In the genomic region with DNA sequence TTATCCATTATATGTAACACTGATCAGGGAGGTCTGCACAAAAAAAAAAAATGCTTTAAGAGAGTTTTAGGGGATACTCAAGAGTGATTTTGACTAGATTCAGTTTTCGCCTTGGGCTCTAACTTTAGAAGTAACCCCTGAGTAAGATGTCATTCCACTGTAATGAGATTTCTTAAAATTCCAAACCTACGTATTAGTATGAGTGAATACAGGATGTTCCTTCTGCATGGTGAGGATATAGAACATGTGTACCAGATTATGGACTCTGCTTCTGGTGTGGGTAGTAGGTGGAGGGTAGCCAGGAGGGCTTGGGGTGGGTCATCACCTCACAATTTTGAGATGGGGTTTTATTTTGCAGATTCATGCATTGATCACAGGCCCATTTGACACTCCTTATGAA, we compare ENCODE assay signal across 22 cellular contexts. TPM values are rescaled to one million over a fixed set of nuclear protein-coding genes. Genes with fewer than 3 reads are reported as not detected.
DNase-seq lines count a peak whose midpoint lies in the region; ATAC-seq and TF ChIP-seq lines count a peak whose summit lies in the region.
"Had no signal": no experiment of that assay in that cellular context is flagged by ENCODE, and none has a peak within 500 bp of the region (broad histone marks: within the 10 kb centered on the region; RNA-seq: fewer than 3 reads in every experiment).

No MANE protein-coding gene starts in this region.

- no TSS peak for BruUV-seq in MCF 10A (replicated peaks; lab: Mats Ljungman, UMichigan)

- H3K23ac ChIP-seq in mesenchymal stem cell (ENCODE audit: low read length in 2 of 2) = no peak overlapping the region

- H3K4me1 Mint-ChIP-seq in MCF 10A (ENCODE audit: insufficient read depth, unreplicated experiment) (peaks cover 51% of the 10 kb centered on the region), activated B cell treated with CpG ODN at 0.5 μM for 24 hours (peaks cover 78% of the 10 kb centered on the region)

- DNase-seq in MCF 10A (ENCODE audit: unreplicated experiment) = no peak
- DNase-seq in breast epithelium (ENCODE audit: low spot score in 2 of 2) = no peak
- no peak for DNase-seq in activated B cell treated with CpG ODN at 0.5 μM for 24 hours
- DNase-seq in mesenchymal stem cell = no peak
- DNase-seq in CD1c-positive myeloid dendritic cell (ENCODE audit: extremely low spot score) = no peak
- DNase-seq: activated CD4-positive, alpha-beta T cell treated with anti-CD3 and anti-CD28 coated beads, Interleukin-2, amount 50 U/mL, for 48 hours; activated effector memory CD4-positive, alpha-beta T cell treated with anti-CD3 and anti-CD28 coated beads, Interleukin-2, amount 50 U/mL, for 16 hours; body of pancreas; cortex of kidney; DMS153; H9; left cardiac atrium; MV-4-11; NCI-H2029; NCI-H524; occipital lobe had no signal

- no peak overlapping the region for H4K8ac ChIP-seq in mesenchymal stem cell (ENCODE audit: low read length)

- H3K36me3 Mint-ChIP-seq in MCF 10A (ENCODE audit: insufficient read depth, unreplicated experiment) = peaks cover 78% of the 10 kb centered on the region
- peaks cover 76% of the 10 kb centered on the region for H3K36me3 Mint-ChIP-seq in activated B cell treated with CpG ODN at 0.5 μM for 24 hours (ENCODE audit: low read depth)

- no peak for TF ChIP-seq CTCF in MCF 10A (IDR thresholded peaks at IDR 0.05; ENCODE audit: unreplicated experiment)
- no peak for TF ChIP-seq CTCF in breast epithelium (IDR thresholded peaks at IDR 0.05)
- no peak for TF ChIP-seq CTCF in activated B cell treated with CpG ODN at 0.5 μM for 24 hours (IDR thresholded peaks at IDR 0.05)

- CTCF ChIA-PET in MCF 10A (lab: Yijun Ruan, JAX) (no interaction called here), activated B cell treated with CpG ODN at 0.5 μM for 24 hours (lab: Charles Lee) (no interaction called here)

- H3K9ac ChIP-seq in mesenchymal stem cell (ENCODE audit: low read length) = peak overlapping the region; percentile 100

- no peak overlapping the region for H2BK12ac ChIP-seq in mesenchymal stem cell (ENCODE audit: low read length in 2 of 2)

- POLR2A ChIA-PET in MCF 10A (lab: Yijun Ruan, JAX) (no interaction called here), activated B cell treated with CpG ODN at 0.5 μM for 24 hours (lab: Charles Lee) (no interaction called here)

- H2AK5ac ChIP-seq in mesenchymal stem cell (ENCODE audit: low read length, severe bottlenecking) = no peak overlapping the region

- H3K4me3 ChIP-seq in breast epithelium = no peak overlapping the region
- no peak overlapping the region for H3K4me3 ChIP-seq in mesenchymal stem cell (ENCODE audit: insufficient read depth in 1 of 2, low read depth in 1 of 2, low read length in 2 of 2)
- H3K4me3 ChIP-seq: body of pancreas had no signal

- H3K27me3 ChIP-seq in breast epithelium (no peaks in the 10 kb centered on the region), mesenchymal stem cell (ENCODE audit: control insufficient read depth in 1 of 2, insufficient read depth in 1 of 2, low read length in 2 of 2) (no peaks in the 10 kb centered on the region)
- H3K27me3 ChIP-seq: body of pancreas had no signal

- intact Hi-C loops in MCF 10A (cut with micrococcal nuclease) (no loop called here), breast epithelium (cut with DNase I; ENCODE audit: low total_unique reads) (no loop called here), activated B cell treated with CpG ODN at 0.5 μM for 24 hours (cut with micrococcal nuclease) (no loop called here)

- H3K27ac Mint-ChIP-seq in MCF 10A (ENCODE audit: low read depth, unreplicated experiment) (peak overlapping the region; percentile 59), activated B cell treated with CpG ODN at 0.5 μM for 24 hours (peak overlapping the region; percentile 92)

- H3K4me2 ChIP-seq in mesenchymal stem cell (ENCODE audit: low read length, poor library complexity, severe bottlenecking) = no peak overlapping the region

- no peak overlapping the region for H4K91ac ChIP-seq in mesenchymal stem cell (ENCODE audit: low read length)

- no peak overlapping the region for H2BK15ac ChIP-seq in mesenchymal stem cell (ENCODE audit: low read depth, poor library complexity, severe bottlenecking)

- no peak overlapping the region for H3K18ac ChIP-seq in mesenchymal stem cell (ENCODE audit: low read depth in 1 of 2, low read length in 2 of 2)

- H3K27me3 Mint-ChIP-seq in MCF 10A (ENCODE audit: insufficient read depth, unreplicated experiment) (no peaks in the 10 kb centered on the region), activated B cell treated with CpG ODN at 0.5 μM for 24 hours (no peaks in the 10 kb centered on the region)

- H3K27ac ChIP-seq in breast epithelium = no peak overlapping the region
- no peak overlapping the region for H3K27ac ChIP-seq in mesenchymal stem cell (ENCODE audit: low read length, poor library complexity, severe bottlenecking)
- H3K27ac ChIP-seq: body of pancreas had no signal

- H3K36me3 ChIP-seq in breast epithelium (no peaks in the 10 kb centered on the region), mesenchymal stem cell (ENCODE audit: control insufficient read depth in 1 of 2, insufficient read depth in 2 of 2, low read depth in 1 of 2, low read length in 2 of 2) (peaks cover 27 to 52% of the 10 kb centered on the region in 2 experiments)

- TF ChIP-seq POLR2A in breast epithelium (IDR thresholded peaks at IDR 0.05) = no peak
- no peak for TF ChIP-seq POLR2A in GM18505 (IDR thresholded peaks at IDR 0.05; ENCODE audit: borderline replicate concordance, extremely low read depth, insufficient read depth, insufficient read length)

- H2BK5ac ChIP-seq in mesenchymal stem cell (ENCODE audit: low read depth, low read length, poor library complexity, severe bottlenecking) = no peak overlapping the region

- peaks cover 0 to 11% of the 10 kb centered on the region in 2 donors for H3K4me1 ChIP-seq in breast epithelium
- peaks cover 17% of the 10 kb centered on the region for H3K4me1 ChIP-seq in mesenchymal stem cell (ENCODE audit: control insufficient read depth, insufficient read depth, low read depth, low read length)

- no peak overlapping the region for H3K4me3 Mint-ChIP-seq in MCF 10A (ENCODE audit: unreplicated experiment)
- H3K4me3 Mint-ChIP-seq in activated B cell treated with CpG ODN at 0.5 μM for 24 hours = no peak overlapping the region
- H3K4me3 Mint-ChIP-seq: H9 had no signal

- peaks cover 2% of the 10 kb centered on the region for H3K79me1 ChIP-seq in mesenchymal stem cell (replicated peaks; ENCODE audit: low read length, poor library complexity, severe bottlenecking)

- no peak overlapping the region for H2AFZ ChIP-seq in mesenchymal stem cell (ENCODE audit: low read depth, low read length)

- ATAC-seq in activated B cell treated with CpG ODN at 0.5 μM for 24 hours (ENCODE audit: low read depth) = no peak
- ATAC-seq in GM21619 (IDR thresholded peaks at IDR 0.05; ENCODE audit: unreplicated experiment) = no peak
- no peak for ATAC-seq in GM18505 (IDR thresholded peaks at IDR 0.05; ENCODE audit: unreplicated experiment)
- ATAC-seq: body of pancreas, left cardiac atrium, sciatic nerve had no signal

- no peaks in the 10 kb centered on the region for H3K9me3 ChIP-seq in breast epithelium
- H3K9me3 ChIP-seq in mesenchymal stem cell (ENCODE audit: control insufficient read depth, low read length) = no peaks in the 10 kb centered on the region
- H3K9me3 ChIP-seq: body of pancreas had no signal

- H3K4ac ChIP-seq in mesenchymal stem cell (ENCODE audit: low read depth in 1 of 2, low read length in 2 of 2) = no peak overlapping the region

- H2BK120ac ChIP-seq in mesenchymal stem cell (ENCODE audit: low read depth, low read length) = no peak overlapping the region

- no peak overlapping the region for H3K14ac ChIP-seq in mesenchymal stem cell (ENCODE audit: low read length in 2 of 2)

- WGBS in mesenchymal stem cell = 100% methylated on average over 2 of the region's 2 CpGs

- H3K9me3 Mint-ChIP-seq in MCF 10A (ENCODE audit: unreplicated experiment) (no peaks in the 10 kb centered on the region), activated B cell treated with CpG ODN at 0.5 μM for 24 hours (no peaks in the 10 kb centered on the region)
- H3K9me3 Mint-ChIP-seq: H9 had no signal

RNA-seq across cellular contexts. Expression of gene UBE2Z, which starts 4.3 kb away (rescaled TPM):
- total RNA-seq in MCF 10A (2022) (106 and 115 TPM in 2 replicates), breast epithelium (10 to 100 TPM; 45.9 to 70.1 (median 64.2) TPM), activated B cell treated with CpG ODN at 0.5 μM for 24 hours (121 and 154 TPM in 2 replicates)
- polyA plus RNA-seq in mesenchymal stem cell (2013, experiment 1 of 2) = 74.4 TPM
- 73.9 TPM for polyA plus RNA-seq in mesenchymal stem cell (2013, experiment 2 of 2)

RNA-seq across cellular contexts. Expression of gene ATP5MC1, which starts 19.9 kb away (rescaled TPM):
- total RNA-seq in MCF 10A (2022) (149 and 150 TPM in 2 replicates), breast epithelium (10 to 100 TPM; 55.5 to 85.2 (median 81.6) TPM), activated B cell treated with CpG ODN at 0.5 μM for 24 hours (130 and 136 TPM in 2 replicates)
- polyA plus RNA-seq in mesenchymal stem cell (2013, experiment 1 of 2) = 132 TPM
- 123 TPM for polyA plus RNA-seq in mesenchymal stem cell (2013, experiment 2 of 2)

RNA-seq across cellular contexts. Expression of gene SNF8, which starts 32.2 kb away (rescaled TPM):
- total RNA-seq in MCF 10A (2022) (156 and 184 TPM in 2 replicates), breast epithelium (10 to 100 TPM; 75.7 to 83.4 (median 76.7) TPM), activated B cell treated with CpG ODN at 0.5 μM for 24 hours (129 and 130 TPM in 2 replicates)
- polyA plus RNA-seq in mesenchymal stem cell (2013, experiment 1 of 2) = 126 TPM
- polyA plus RNA-seq in mesenchymal stem cell (2013, experiment 2 of 2) = 126 TPM

RNA-seq across cellular contexts. Expression of gene GIP, which starts 55.9 kb away (rescaled TPM):
- not detected in 2 replicates for total RNA-seq in MCF 10A (2022)
- total RNA-seq in breast epithelium = not detected
- total RNA-seq in activated B cell treated with CpG ODN at 0.5 μM for 24 hours = not detected in 2 replicates
- 0.23 TPM for polyA plus RNA-seq in mesenchymal stem cell (2013, experiment 1 of 2)
- polyA plus RNA-seq in mesenchymal stem cell (2013, experiment 2 of 2) = 0.12 TPM
- total RNA-seq: body of pancreas, frontal cortex, H9, left cardiac atrium, mononuclear cell, occipital lobe, sciatic nerve, temporal lobe had no signal
